ENCODE assay signal across 6 cellular contexts in the genomic region with DNA sequence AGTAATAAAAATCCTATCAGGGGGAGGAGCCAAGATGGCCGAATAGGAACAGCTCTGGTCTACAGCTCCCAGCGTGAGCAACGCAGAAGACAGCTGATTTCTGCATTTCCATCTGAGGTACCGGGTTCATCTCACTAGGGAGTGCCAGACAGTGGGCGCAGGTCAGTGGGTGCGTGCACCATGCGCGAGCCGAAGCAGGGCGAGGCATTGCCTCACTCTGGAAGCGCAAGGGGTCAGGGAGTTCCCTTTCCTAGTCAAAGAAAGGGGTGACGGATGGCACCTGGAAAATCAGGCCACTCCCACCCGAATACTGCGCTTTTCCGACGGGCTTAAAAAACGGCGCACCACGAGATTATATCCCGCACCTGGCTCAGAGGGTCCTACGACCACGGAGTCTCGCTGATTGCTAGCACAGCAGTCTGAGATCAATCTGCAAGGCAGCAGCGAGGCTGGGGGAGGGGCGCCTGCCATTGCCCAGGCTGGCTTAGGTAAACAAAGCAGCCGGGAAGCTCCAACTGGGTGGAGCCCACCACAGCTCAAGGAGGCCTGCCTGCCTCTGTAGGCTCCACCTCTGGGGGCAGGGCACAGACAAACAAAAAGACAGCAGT. TPM values are rescaled to one million over a fixed set of nuclear protein-coding genes. Genes with fewer than 3 reads are reported as not detected.
"Had no signal": no experiment of that assay in that cellular context is flagged by ENCODE, and none has a peak within 500 bp of the region (broad histone marks: within the 10 kb centered on the region; RNA-seq: fewer than 3 reads in every experiment).

No MANE protein-coding gene starts in this region.

RNA-seq across cellular contexts. Expression of a gene that starts 57.6 kb away (rescaled TPM):
- total RNA-seq: endodermal cell; heart right ventricle; kidney epithelial cell; left cardiac atrium; left ventricle myocardium superior; naive thymus-derived CD8-positive, alpha-beta T cell had no signal
